Comparison of ENCODE assay signal across 8 cellular contexts in the genomic region with DNA sequence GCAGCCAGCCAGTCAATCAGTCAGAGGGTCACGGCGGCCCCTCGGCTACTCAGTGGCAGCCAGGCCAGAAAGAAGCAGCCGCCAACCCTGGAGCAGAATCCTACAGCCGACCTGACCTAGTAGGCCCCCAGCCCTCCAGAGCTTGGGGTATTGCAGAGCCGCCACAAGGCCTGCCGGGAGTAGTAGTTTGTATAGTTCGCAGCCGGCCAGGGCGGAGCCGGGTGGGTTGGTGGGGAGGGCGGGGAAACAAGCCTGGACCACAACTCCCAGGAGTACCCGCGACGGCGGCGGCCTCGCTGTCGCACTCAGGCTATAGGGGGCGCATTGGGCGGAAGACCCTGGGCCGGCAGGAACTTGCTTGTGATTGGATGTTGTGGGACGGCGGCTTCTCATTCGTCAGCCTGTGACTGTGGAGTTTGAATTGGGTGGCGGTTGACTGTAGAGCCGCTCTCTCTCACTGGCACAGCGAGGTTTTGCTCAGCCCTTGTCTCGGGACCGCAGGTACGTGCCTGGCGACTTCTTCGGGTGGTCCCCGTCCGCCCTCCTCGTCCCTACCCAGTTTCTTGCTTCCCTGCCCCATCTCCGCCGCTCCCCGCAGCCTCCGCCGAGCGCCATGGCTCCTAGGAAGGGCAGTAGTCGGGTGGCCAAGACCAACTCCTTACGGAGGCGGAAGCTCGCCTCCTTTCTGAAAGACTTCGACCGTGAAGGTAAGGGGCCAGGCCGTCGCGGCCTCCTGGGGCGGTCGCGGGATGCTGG. TPM values are rescaled to one million over a fixed set of nuclear protein-coding genes. Genes with fewer than 3 reads are reported as not detected.
A peak's percentile ranks its signal among the peaks of the same experiment; 100 is the strongest.
DNase-seq lines count a peak whose midpoint lies in the region; ATAC-seq and TF ChIP-seq lines count a peak whose summit lies in the region.

A gene (plus strand): TSS at position 439 of the 756 bp plus-strand sequence. CDS start 175 bp downstream, at position 614.

- H3K27ac ChIP-seq in colonic mucosa (peak within 1 kb of the TSS; percentile 63), layer of hippocampus (ENCODE audit: low read depth, low read length) (peak within 1 kb of the TSS; percentile 57)

- no peaks in the 10 kb centered on the region for H3K27me3 ChIP-seq in colonic mucosa
- H3K27me3 ChIP-seq in layer of hippocampus (ENCODE audit: control insufficient read depth, insufficient read depth, low read length): no peaks in the 10 kb centered on the region

- H3K36me3 ChIP-seq in colonic mucosa: no peaks in the 10 kb centered on the region

- H3K4me1 ChIP-seq in colonic mucosa: peaks cover 25% of the 10 kb centered on the region

- intact Hi-C loops in colonic mucosa (cut with DNase I): loop anchor here (5.0 kb wide), 2 partner anchors 120 to 170 kb away; no protein-coding TSS in a partner anchor

- peak; percentile 86 for ATAC-seq in GM19324 (IDR thresholded peaks at IDR 0.05; ENCODE audit: low FRiP score, unreplicated experiment)
- ATAC-seq in HG03469 (IDR thresholded peaks at IDR 0.05; ENCODE audit: unreplicated experiment): peak; percentile 51

- peak; percentile 54 for TF ChIP-seq CTCF in colonic mucosa (IDR thresholded peaks at IDR 0.05)

- H3K9me3 ChIP-seq in colonic mucosa: no peaks in the 10 kb centered on the region

- H3K4me3 ChIP-seq in colonic mucosa: peak within 1 kb of the TSS; percentile 91

- H3K9ac ChIP-seq in colonic mucosa (ENCODE audit: low read depth in 2 of 2, low read length in 2 of 2): peak within 1 kb of the TSS; percentile 81 to 84

- DNase-seq in C1 segment of cervical spinal cord (lab: John Stamatoyannopoulos, UW) (peak; percentile 91 to 98 (median 97)), NCI-H526 (lab: John Stamatoyannopoulos, UW) (peak; percentile 99 to 100), colonic mucosa (peak; percentile 99)
- DNase-seq in activated CD4-positive, alpha-beta T cell treated with anti-CD3 and anti-CD28 coated beads for 48 hours: peak; percentile 99
- peak; percentile 97 to 98 for DNase-seq in stimulated activated CD4-positive, alpha-beta T cell treated with anti-CD3 and anti-CD28 coated beads, Interleukin-1b, Interleukin-23, amount 100 ng/mL, for 4 hours (ENCODE audit: low read depth in 2 of 2)

RNA-seq across cellular contexts. Expression of the gene that starts here (rescaled TPM):
- total RNA-seq in colonic mucosa: 10 to 100 TPM; 14.9 to 44.5 TPM

Comparison
In these comparisons a context has a peak if more than half of its experiments do, and no peak if none do; other contexts are left out.
1. Peak in every context shown above with its lines: DNase-seq, ATAC-seq, H3K4me3 ChIP-seq and H3K27ac ChIP-seq.